20 cellular contexts compared by ENCODE assay signal in genomic region chr10:48490576-48491345, GRCh38.
DNase-seq lines count a peak whose midpoint lies in the region; ATAC-seq and TF ChIP-seq lines count a peak whose summit lies in the region.
"Had no signal": no experiment of that assay in that cellular context is flagged by ENCODE, and none has a peak within 500 bp of the region (broad histone marks: within the 10 kb centered on the region; RNA-seq: fewer than 3 reads in every experiment).

No MANE protein-coding gene starts in this region.

- DNase-seq in right atrium auricular region (ENCODE audit: low spot score) (peak; percentile 30), left ventricle myocardium inferior (no peak), ecto neural progenitor cell (ENCODE audit: low spot score) (peak; percentile 36), osteocyte (ENCODE audit: extremely low spot score, unreplicated experiment) (peak; percentile 56), NCI-H345 treated with DMSO at 0.1 percent for 48 hours (lab: John Stamatoyannopoulos, UW; ENCODE audit: unreplicated experiment) (no peak)
- DNase-seq in activated T-cell treated with anti-CD3 and anti-CD28 coated beads, Interleukin-2, amount 50 U/mL, for 72 hours: no peak
- DNase-seq: CD8-positive, alpha-beta memory T cell; DMS79 treated with DMSO at 0.1 percent for 48 hours; GOT3; MV-4-11; NCI-H1417; NCI-H187 treated with DMSO at 0.1 percent for 48 hours; NCI-H345; NCI-H69; NK-92 treated with Interleukin-12 subunit alpha and Interleukin-12 subunit beta, amount 100 ng/mL, for 24 hours; OCI-M1 had no signal

- H3K9me3 Mint-ChIP-seq in osteocyte (ENCODE audit: unreplicated experiment): no peaks in the 10 kb centered on the region
- H3K9me3 Mint-ChIP-seq in stimulated activated memory B cell treated with anti-CD40 and anti-IgM and Interleukin-4, amounts not matched to agents 10 μg/mL and 1 μg/mL and 100 μg/mL, for 72 hours: peaks cover 3% of the 10 kb centered on the region
- H3K9me3 Mint-ChIP-seq in activated T-cell treated with anti-CD3 and anti-CD28 coated beads, Interleukin-2, amount 50 U/mL, for 72 hours: no peaks in the 10 kb centered on the region

- no peaks in the 10 kb centered on the region for H3K36me3 Mint-ChIP-seq in osteocyte (ENCODE audit: unreplicated experiment)
- H3K36me3 Mint-ChIP-seq in stimulated activated memory B cell treated with anti-CD40 and anti-IgM and Interleukin-4, amounts not matched to agents 10 μg/mL and 1 μg/mL and 100 μg/mL, for 72 hours: peaks cover 6% of the 10 kb centered on the region
- H3K36me3 Mint-ChIP-seq in activated T-cell treated with anti-CD3 and anti-CD28 coated beads, Interleukin-2, amount 50 U/mL, for 72 hours (ENCODE audit: insufficient read depth in 2 of 2): no peaks in the 10 kb centered on the region
- H3K36me3 Mint-ChIP-seq: CD8-positive, alpha-beta memory T cell had no signal

- peaks cover 6% of the 10 kb centered on the region for H3K4me1 Mint-ChIP-seq in osteocyte (ENCODE audit: unreplicated experiment)
- peaks cover 17% of the 10 kb centered on the region for H3K4me1 Mint-ChIP-seq in stimulated activated memory B cell treated with anti-CD40 and anti-IgM and Interleukin-4, amounts not matched to agents 10 μg/mL and 1 μg/mL and 100 μg/mL, for 72 hours
- peaks cover 21% of the 10 kb centered on the region for H3K4me1 Mint-ChIP-seq in activated T-cell treated with anti-CD3 and anti-CD28 coated beads, Interleukin-2, amount 50 U/mL, for 72 hours (ENCODE audit: low read depth)

- H3K9me3 ChIP-seq in right atrium auricular region: no peaks in the 10 kb centered on the region
- no peaks in the 10 kb centered on the region for H3K9me3 ChIP-seq in left ventricle myocardium inferior (replicated peaks)
- H3K9me3 ChIP-seq: BLaER1 treated with 17β-estradiol and CSF1 and Interleukin-3, amounts not matched to agents 10 nM and 100 nM had no signal

- H3K4me3 Mint-ChIP-seq in osteocyte (ENCODE audit: unreplicated experiment): no peak overlapping the region
- no peak overlapping the region for H3K4me3 Mint-ChIP-seq in stimulated activated memory B cell treated with anti-CD40 and anti-IgM and Interleukin-4, amounts not matched to agents 10 μg/mL and 1 μg/mL and 100 μg/mL, for 72 hours
- no peak overlapping the region for H3K4me3 Mint-ChIP-seq in activated T-cell treated with anti-CD3 and anti-CD28 coated beads, Interleukin-2, amount 50 U/mL, for 72 hours
- H3K4me3 Mint-ChIP-seq: CD8-positive, alpha-beta memory T cell had no signal

- H3K27ac ChIP-seq in right atrium auricular region: no peak overlapping the region
- no peak overlapping the region for H3K27ac ChIP-seq in left ventricle myocardium inferior (replicated peaks)
- H3K27ac ChIP-seq: BLaER1 treated with 17β-estradiol and CSF1 and Interleukin-3, amounts not matched to agents 10 nM and 100 nM; RWPE1 had no signal

- H3K4me3 ChIP-seq in right atrium auricular region: no peak overlapping the region
- H3K4me3 ChIP-seq in left ventricle myocardium inferior: no peak overlapping the region
- H3K4me3 ChIP-seq: BLaER1 treated with 17β-estradiol and CSF1 and Interleukin-3, amounts not matched to agents 10 nM and 100 nM; K562 had no signal

- TF ChIP-seq CTCF in right atrium auricular region (IDR thresholded peaks at IDR 0.05): no peak
- no peak for TF ChIP-seq CTCF in left ventricle myocardium inferior (IDR thresholded peaks at IDR 0.05; ENCODE audit: borderline replicate concordance)
- TF ChIP-seq CTCF in osteocyte (IDR thresholded peaks at IDR 0.05): no peak

- no peaks in the 10 kb centered on the region for H3K4me1 ChIP-seq in right atrium auricular region
- H3K4me1 ChIP-seq in left ventricle myocardium inferior: no peaks in the 10 kb centered on the region

- H3K27me3 Mint-ChIP-seq in osteocyte (ENCODE audit: unreplicated experiment): no peaks in the 10 kb centered on the region
- H3K27me3 Mint-ChIP-seq in stimulated activated memory B cell treated with anti-CD40 and anti-IgM and Interleukin-4, amounts not matched to agents 10 μg/mL and 1 μg/mL and 100 μg/mL, for 72 hours: peaks cover 60% of the 10 kb centered on the region
- H3K27me3 Mint-ChIP-seq in activated T-cell treated with anti-CD3 and anti-CD28 coated beads, Interleukin-2, amount 50 U/mL, for 72 hours (ENCODE audit: low read depth): peaks cover 13% of the 10 kb centered on the region

- no peak for ATAC-seq in stimulated activated memory B cell treated with anti-CD40 and anti-IgM and Interleukin-4, amounts not matched to agents 10 μg/mL and 1 μg/mL and 100 μg/mL, for 72 hours
- ATAC-seq in activated T-cell treated with anti-CD3 and anti-CD28 coated beads, Interleukin-2, amount 50 U/mL, for 72 hours (replicated peaks in 1 of 2): no peak
- ATAC-seq: K562 had no signal

- intact Hi-C loops in left ventricle myocardium inferior (cut with micrococcal nuclease): no loop called here

- H3K36me3 ChIP-seq in right atrium auricular region (no peaks in the 10 kb centered on the region), left ventricle myocardium inferior (no peaks in the 10 kb centered on the region)

- H3K27me3 ChIP-seq in right atrium auricular region (no peaks in the 10 kb centered on the region), left ventricle myocardium inferior (ENCODE audit: low read depth) (no peaks in the 10 kb centered on the region)
- H3K27me3 ChIP-seq: BLaER1 treated with 17β-estradiol and CSF1 and Interleukin-3, amounts not matched to agents 10 nM and 100 nM had no signal

- H3K27ac Mint-ChIP-seq in osteocyte (ENCODE audit: unreplicated experiment): no peak overlapping the region
- H3K27ac Mint-ChIP-seq in stimulated activated memory B cell treated with anti-CD40 and anti-IgM and Interleukin-4, amounts not matched to agents 10 μg/mL and 1 μg/mL and 100 μg/mL, for 72 hours: no peak overlapping the region
- no peak overlapping the region for H3K27ac Mint-ChIP-seq in activated T-cell treated with anti-CD3 and anti-CD28 coated beads, Interleukin-2, amount 50 U/mL, for 72 hours
- H3K27ac Mint-ChIP-seq: CD8-positive, alpha-beta memory T cell had no signal

Comparison
In these comparisons a context has a peak if more than half of its experiments do, and no peak if none do; other contexts are left out.
1. DNase-seq: peak in right atrium auricular region (single experiment), ecto neural progenitor cell (single experiment) and osteocyte (single experiment); none in left ventricle myocardium inferior (single experiment), NCI-H345 treated with DMSO at 0.1 percent for 48 hours (single experiment) and activated T-cell treated with anti-CD3 and anti-CD28 coated beads, Interleukin-2, amount 50 U/mL, for 72 hours (0 of 2).